11 cellular contexts compared by ENCODE assay signal in genomic region chr15:34754674-34755418, GRCh38. TPM values are rescaled to one million over a fixed set of nuclear protein-coding genes. Genes with fewer than 3 reads are reported as not detected.
DNase-seq lines count a peak whose midpoint lies in the region; ATAC-seq and TF ChIP-seq lines count a peak whose summit lies in the region.
"Had no signal": no experiment of that assay in that cellular context is flagged by ENCODE, and none has a peak within 500 bp of the region (broad histone marks: within the 10 kb centered on the region; RNA-seq: fewer than 3 reads in every experiment).

TSS of gene GJD2 (minus strand) at chr15:34754998. CDS start at chr15:34754488, 510 bp downstream.

- no TSS peak for BruUV-seq in PC-9 (replicated peaks; lab: Mats Ljungman, UMichigan)

- H2BK20ac ChIP-seq in H9 (ENCODE audit: low read depth, low read length, poor library complexity, severe bottlenecking): no peak within 1 kb of the TSS

- H3T11ph ChIP-seq in H9 (ENCODE audit: low read length): no peak within 1 kb of the TSS

- no peaks in the 10 kb centered on the region for H3K4me1 ChIP-seq in ACC112 (ENCODE audit: control insufficient read depth, insufficient read depth, low read length, unreplicated experiment)
- 0 out of 2 replicates have a peak, but pooled peaks cover 4% of the 10 kb centered on the region for H3K4me1 ChIP-seq in H9 (ENCODE audit: insufficient read depth, low read length)
- no peaks in the 10 kb centered on the region for H3K4me1 ChIP-seq in PC-9 (replicated peaks; ENCODE audit: insufficient read depth)

- intact Hi-C loops in activated T-helper 1 cell treated with anti-CD3 and anti-CD28 coated beads, Interleukin-12 subunit alpha, Interleukin-12 subunit beta, Interleukin-2, Interleukin-4 antibody, amounts not matched to agents 30 ng/mL and 10 ng/mL and 1 ng/mL, durations not matched to agents 14 hours and 24 hours and 36 hours (cut with micrococcal nuclease): no loop called here
- intact Hi-C loops in PC-9 (cut with micrococcal nuclease; ENCODE audit: unreplicated experiment): no loop called here

- H3K4me2 ChIP-seq in H9 (ENCODE audit: insufficient read depth, insufficient read length, low read length): peak within 1 kb of the TSS; percentile 91
- H3K4me2 ChIP-seq in PC-9: no peak within 1 kb of the TSS

- H3K9ac ChIP-seq in H9 (ENCODE audit: extremely low read depth, insufficient read length, low read length): peak within 1 kb of the TSS; percentile 42

- H3K27ac Mint-ChIP-seq in H9 (no peak within 1 kb of the TSS; a peak in 1 of 7 replicates), chondrocyte (ENCODE audit: unreplicated experiment) (no peak within 1 kb of the TSS), naive B cell (no peak within 1 kb of the TSS), T-cell (no peak within 1 kb of the TSS)
- H3K27ac Mint-ChIP-seq in activated T-helper 1 cell treated with anti-CD3 and anti-CD28 coated beads, Interleukin-12 subunit alpha, Interleukin-12 subunit beta, Interleukin-2, Interleukin-4 antibody, amounts not matched to agents 30 ng/mL and 10 ng/mL and 1 ng/mL, durations not matched to agents 14 hours and 24 hours and 36 hours: no peak within 1 kb of the TSS
- H3K27ac Mint-ChIP-seq: T-helper 1 cell treated with Interleukin-12 subunit alpha and Interleukin-12 subunit beta and Interleukin-4 antibody, amounts not matched to agents 30 μg/mL and 1 μg/mL, for 36 hours had no signal

- no peaks in the 10 kb centered on the region for H3K79me2 ChIP-seq in ACC112 (ENCODE audit: control insufficient read depth, insufficient read depth, low read length, unreplicated experiment)
- H3K79me2 ChIP-seq in H9 (ENCODE audit: insufficient read depth, low read length): no peaks in the 10 kb centered on the region
- H3K79me2 ChIP-seq in PC-9 (ENCODE audit: low read depth): no peaks in the 10 kb centered on the region

- H2AFZ ChIP-seq in ACC112 (ENCODE audit: low read length, unreplicated experiment): no peak within 1 kb of the TSS
- H2AFZ ChIP-seq in H9 (ENCODE audit: low read length): no peak within 1 kb of the TSS
- no peak within 1 kb of the TSS for H2AFZ ChIP-seq in PC-9

- H4K5ac ChIP-seq in H9 (ENCODE audit: insufficient read length, low read depth, low read length): no peak within 1 kb of the TSS

- peaks cover 85% of the 10 kb centered on the region for H3K27me3 Mint-ChIP-seq in H9 (ENCODE audit: low read depth)
- peaks cover 62% of the 10 kb centered on the region for H3K27me3 Mint-ChIP-seq in chondrocyte (ENCODE audit: low read depth)
- peaks cover 56 to 71% (median 67%) of the 10 kb centered on the region in 3 donors for H3K27me3 Mint-ChIP-seq in naive B cell
- H3K27me3 Mint-ChIP-seq in T-cell: peaks cover 65 to 70% of the 10 kb centered on the region in 2 donors
- peaks cover 43% of the 10 kb centered on the region for H3K27me3 Mint-ChIP-seq in activated T-helper 1 cell treated with anti-CD3 and anti-CD28 coated beads, Interleukin-12 subunit alpha, Interleukin-12 subunit beta, Interleukin-2, Interleukin-4 antibody, amounts not matched to agents 30 ng/mL and 10 ng/mL and 1 ng/mL, durations not matched to agents 14 hours and 24 hours and 36 hours (ENCODE audit: insufficient read depth)

- H2BK120ac ChIP-seq in H9 (ENCODE audit: low read depth, low read length, poor library complexity, severe bottlenecking): no peak within 1 kb of the TSS

- H4K20me1 ChIP-seq in H9 (ENCODE audit: control insufficient read depth, insufficient read depth, insufficient read length) (no peaks in the 10 kb centered on the region), PC-9 (ENCODE audit: insufficient read depth) (no peaks in the 10 kb centered on the region; the same call in 1 of the 2 replicates)

- H3K27me3 ChIP-seq in ACC112 (ENCODE audit: insufficient read depth, low read length) (peaks cover 97% of the 10 kb centered on the region), H9 (ENCODE audit: insufficient read depth, low read length) (peaks cover 18% of the 10 kb centered on the region; the same call in 1 of the 2 replicates), PC-9 (ENCODE audit: insufficient read depth, low read depth) (peaks cover 44% of the 10 kb centered on the region)

- H3K4me3 ChIP-seq in ACC112 (ENCODE audit: low read depth, low read length): peak within 1 kb of the TSS; percentile 64
- H3K4me3 ChIP-seq in PC-9: no peak within 1 kb of the TSS

- ATAC-seq in naive B cell (ENCODE audit: low read depth in 2 of 2): no peak
- no peak for ATAC-seq in T-cell (replicated peaks in 1 of 4)
- ATAC-seq: left lobe of liver had no signal

- H3K9me3 ChIP-seq in H9 (ENCODE audit: control insufficient read depth, low read depth, low read length): no peaks in the 10 kb centered on the region
- H3K9me3 ChIP-seq in PC-9 (ENCODE audit: insufficient read depth, low read depth): no peaks in the 10 kb centered on the region

- H3K4ac ChIP-seq in H9 (ENCODE audit: low read depth, low read length): no peak within 1 kb of the TSS

- H3K14ac ChIP-seq in H9 (ENCODE audit: insufficient read depth, low read length): no peak within 1 kb of the TSS; the same call in 1 of the 2 replicates

- peak; percentile 35; the same call in 2 of the 3 replicates for TF ChIP-seq CTCF in H9 (conservative IDR thresholded peaks at IDR 0.05)
- TF ChIP-seq CTCF in chondrocyte (IDR thresholded peaks at IDR 0.05): no peak
- TF ChIP-seq CTCF in PC-9 (conservative IDR thresholded peaks at IDR 0.05): no peak

- H4K8ac ChIP-seq in H9 (replicated peaks; ENCODE audit: insufficient read length, low read depth, low read length): no peak within 1 kb of the TSS

- no peak within 1 kb of the TSS for H2AK5ac ChIP-seq in H9 (ENCODE audit: insufficient read length, low read length)

- POLR2A ChIA-PET in T-cell (lab: Charles Lee): no interaction called here
- POLR2A ChIA-PET in PC-9 (lab: Charles Lee; ENCODE audit: unreplicated experiment): no interaction called here

- peak; percentile 54 for DNase-seq in H9
- no peak for DNase-seq in chondrocyte (ENCODE audit: low spot score)
- DNase-seq in naive B cell: no peak
- DNase-seq in T-cell: no peak
- no peak for DNase-seq in activated T-helper 1 cell treated with anti-CD3 and anti-CD28 coated beads, Interleukin-12 subunit alpha, Interleukin-12 subunit beta, Interleukin-2, Interleukin-4 antibody, amounts not matched to agents 30 ng/mL and 10 ng/mL and 1 ng/mL, durations not matched to agents 14 hours and 24 hours and 36 hours (ENCODE audit: low spot score)
- DNase-seq in PC-9: no peak
- no peak for DNase-seq in stimulated activated naive CD4-positive, alpha-beta T cell treated with Interleukin-2 at 50 U/mL for 16 hours (lab: John Stamatoyannopoulos, UW)

- no peaks in the 10 kb centered on the region for H3K9me2 ChIP-seq in PC-9 (ENCODE audit: insufficient read depth)

- H3K27ac ChIP-seq in ACC112 (ENCODE audit: low read depth, low read length) (no peak within 1 kb of the TSS), H9 (ENCODE audit: insufficient read length, low read depth, low read length) (no peak within 1 kb of the TSS), PC-9 (no peak within 1 kb of the TSS)

- H3K23me2 ChIP-seq in H9 (ENCODE audit: insufficient read length, low read depth, low read length, poor library complexity, severe bottlenecking): peaks cover 15% of the 10 kb centered on the region

- no peak within 1 kb of the TSS for H2BK15ac ChIP-seq in H9 (ENCODE audit: low read depth, low read length)

- H3K36me3 Mint-ChIP-seq in H9 (ENCODE audit: insufficient read depth in 1 of 3, low read depth in 3 of 3): no peaks in the 10 kb centered on the region
- no peaks in the 10 kb centered on the region for H3K36me3 Mint-ChIP-seq in chondrocyte (ENCODE audit: low read depth)
- peaks cover 0 to 7% of the 10 kb centered on the region in 2 donors for H3K36me3 Mint-ChIP-seq in naive B cell
- H3K36me3 Mint-ChIP-seq in T-cell: no peaks in the 10 kb centered on the region
- no peaks in the 10 kb centered on the region for H3K36me3 Mint-ChIP-seq in activated T-helper 1 cell treated with anti-CD3 and anti-CD28 coated beads, Interleukin-12 subunit alpha, Interleukin-12 subunit beta, Interleukin-2, Interleukin-4 antibody, amounts not matched to agents 30 ng/mL and 10 ng/mL and 1 ng/mL, durations not matched to agents 14 hours and 24 hours and 36 hours (ENCODE audit: low read depth)

- CTCF ChIA-PET in T-cell (lab: Charles Lee) (no interaction called here), PC-9 (lab: Charles Lee) (no interaction called here)

- peak within 1 kb of the TSS; percentile 69 to 86 for H3K4me3 Mint-ChIP-seq in H9
- peak within 1 kb of the TSS; percentile 33 for H3K4me3 Mint-ChIP-seq in chondrocyte (ENCODE audit: unreplicated experiment)
- H3K4me3 Mint-ChIP-seq in naive B cell: peak within 1 kb of the TSS in 6 of 8 donors; percentile 25 to 78 (median 64)
- H3K4me3 Mint-ChIP-seq in T-cell: peak within 1 kb of the TSS in 1 of 3 donors; percentile 53
- no peak within 1 kb of the TSS for H3K4me3 Mint-ChIP-seq in activated T-helper 1 cell treated with anti-CD3 and anti-CD28 coated beads, Interleukin-12 subunit alpha, Interleukin-12 subunit beta, Interleukin-2, Interleukin-4 antibody, amounts not matched to agents 30 ng/mL and 10 ng/mL and 1 ng/mL, durations not matched to agents 14 hours and 24 hours and 36 hours
- H3K4me3 Mint-ChIP-seq: T-helper 1 cell treated with Interleukin-12 subunit alpha and Interleukin-12 subunit beta and Interleukin-4 antibody, amounts not matched to agents 30 μg/mL and 1 μg/mL, for 36 hours had no signal

- no CpG with 5 or more reads among the region's 81 CpGs for WGBS in H9 (ENCODE audit: extremely low coverage, insufficient read length, low lambda C conversion rate)

- H2BK5ac ChIP-seq in H9 (ENCODE audit: insufficient read length, low read length): no peak within 1 kb of the TSS

- H3K56ac ChIP-seq in H9 (ENCODE audit: insufficient read length, low read depth, low read length): no peak within 1 kb of the TSS

- H3K9me3 Mint-ChIP-seq in H9: no peaks in the 10 kb centered on the region
- H3K9me3 Mint-ChIP-seq in chondrocyte (ENCODE audit: low read depth): no peaks in the 10 kb centered on the region
- peaks cover 0 to 6% (median 0%) of the 10 kb centered on the region in 7 donors for H3K9me3 Mint-ChIP-seq in naive B cell
- no peaks in the 10 kb centered on the region for H3K9me3 Mint-ChIP-seq in T-cell
- H3K9me3 Mint-ChIP-seq in activated T-helper 1 cell treated with anti-CD3 and anti-CD28 coated beads, Interleukin-12 subunit alpha, Interleukin-12 subunit beta, Interleukin-2, Interleukin-4 antibody, amounts not matched to agents 30 ng/mL and 10 ng/mL and 1 ng/mL, durations not matched to agents 14 hours and 24 hours and 36 hours: no peaks in the 10 kb centered on the region
- H3K9me3 Mint-ChIP-seq: T-helper 1 cell treated with Interleukin-12 subunit alpha and Interleukin-12 subunit beta and Interleukin-4 antibody, amounts not matched to agents 30 μg/mL and 1 μg/mL, for 36 hours had no signal

- no peaks in the 10 kb centered on the region for H3K79me1 ChIP-seq in H9 (ENCODE audit: insufficient read depth, low read depth, low read length, poor library complexity, severe bottlenecking)

- H3F3A ChIP-seq in PC-9 (ENCODE audit: insufficient read depth, low read depth): no peaks in the 10 kb centered on the region

- H3K18ac ChIP-seq in H9 (ENCODE audit: insufficient read length, low read depth, low read length): no peak within 1 kb of the TSS

- no peak within 1 kb of the TSS for H2BK12ac ChIP-seq in H9 (ENCODE audit: insufficient read length, low read depth, low read length)

- H3K36me3 ChIP-seq in ACC112 (ENCODE audit: insufficient read depth, low read length) (no peaks in the 10 kb centered on the region), PC-9 (ENCODE audit: low read depth) (no peaks in the 10 kb centered on the region)

- H4K91ac ChIP-seq in H9 (ENCODE audit: insufficient read length, low read depth, low read length): no peak within 1 kb of the TSS

- no peak within 1 kb of the TSS for H3K23ac ChIP-seq in H9 (ENCODE audit: insufficient read length, low read depth, low read length)

- H3K4me1 Mint-ChIP-seq in H9: peaks cover 19 to 28% of the 10 kb centered on the region in 2 experiments
- H3K4me1 Mint-ChIP-seq in chondrocyte (ENCODE audit: low read depth): peaks cover 5% of the 10 kb centered on the region
- peaks cover 4 to 10% (median 5%) of the 10 kb centered on the region in 3 donors for H3K4me1 Mint-ChIP-seq in naive B cell
- peaks cover 0 to 7% (median 6%) of the 10 kb centered on the region in 3 donors for H3K4me1 Mint-ChIP-seq in T-cell
- no peaks in the 10 kb centered on the region for H3K4me1 Mint-ChIP-seq in activated T-helper 1 cell treated with anti-CD3 and anti-CD28 coated beads, Interleukin-12 subunit alpha, Interleukin-12 subunit beta, Interleukin-2, Interleukin-4 antibody, amounts not matched to agents 30 ng/mL and 10 ng/mL and 1 ng/mL, durations not matched to agents 14 hours and 24 hours and 36 hours (ENCODE audit: low read depth)

RNA-seq across cellular contexts. Expression of gene GJD2, which starts in this region (rescaled TPM):
- total RNA-seq in H9 (2021) (0.15 TPM in 1 of 2 replicates, not detected in the other), chondrocyte (not detected in 3 replicates), T-cell (not detected), PC-9 (2021) (not detected in 2 replicates)
- not detected for polyA plus RNA-seq in naive B cell (ENCODE audit: low read depth in 6 of 6)
- not detected in 2 replicates for total RNA-seq in activated T-helper 1 cell treated with anti-CD3 and anti-CD28 coated beads, Interleukin-12 subunit alpha, Interleukin-12 subunit beta, Interleukin-2, Interleukin-4 antibody, amounts not matched to agents 30 ng/mL and 10 ng/mL and 1 ng/mL, durations not matched to agents 14 hours and 24 hours and 36 hours
- total RNA-seq: HT1080, left lobe of liver had no signal

Comparison
In these comparisons a context has a peak if more than half of its experiments do, and no peak if none do; other contexts are left out.
1. Peak in DNase-seq, H3K9ac ChIP-seq and H3K4me2 ChIP-seq in H9; RNA of the gene not detected or under 1 TPM.